ENCODE assay signal across 25 cellular contexts in genomic region chr3:78809941-78810340, GRCh38.
"Had no signal": no experiment of that assay in that cellular context is flagged by ENCODE, and none has a peak within 500 bp of the region (broad histone marks: within the 10 kb centered on the region; RNA-seq: fewer than 3 reads in every experiment).

No MANE protein-coding gene starts in this region.

- H3K27ac Mint-ChIP-seq: activated naive CD4-positive, alpha-beta T cell treated with anti-CD3 and anti-CD28 coated beads, Interleukin-2, amount 50 U/mL, for 24 hours; immature natural killer cell; neural progenitor cell; progenitor cell of endocrine pancreas had no signal

- H3K4me3 ChIP-seq: ascending aorta, esophagus muscularis mucosa, gastroesophageal sphincter, heart right ventricle, mucosa of descending colon, neural progenitor cell, tibial nerve, uterus had no signal

- DNase-seq: activated CD4-positive, CD25-positive, alpha-beta regulatory T cell treated with anti-CD3 and anti-CD28 coated beads, Interleukin-2, amount 50 U/mL, for 72 hours; activated CD8-positive, alpha-beta memory T cell treated with anti-CD3 and anti-CD28 coated beads for 24 hours; activated CD8-positive, alpha-beta memory T cell treated with anti-CD3 and anti-CD28 coated beads, Interleukin-2, amount 50 U/mL, for 48 hours; activated effector memory CD4-positive, alpha-beta T cell treated with anti-CD3 and anti-CD28 coated beads, Interleukin-2, amount 50 U/mL, for 16 hours; activated T-cell treated with anti-CD3 and anti-CD28 coated beads, Interleukin-2, amount 50 U/mL, for 48 hours; cortex of kidney; effector CD4-positive, alpha-beta T cell; heart right ventricle; immature natural killer cell; mesenchymal stem cell; mucosa of descending colon; naive B cell; stimulated activated CD4-positive, alpha-beta T cell treated with anti-CD3 and anti-CD28 coated beads, Interleukin-12 subunit alpha, Interleukin-12 subunit beta, amount 100 ng/mL, for 4 hours; stimulated activated CD4-positive, alpha-beta T cell treated with anti-CD3 and anti-CD28 coated beads, Interleukin-1b, Interleukin-23, amount 100 ng/mL, for 48 hours; stimulated activated naive CD8-positive, alpha-beta T cell treated with anti-CD3 and anti-CD28 coated beads, Interleukin-15, Interleukin-2, amounts not matched to agents 100 U/mL and 50 U/mL, for 24 hours; substantia nigra; T-helper 2 cell; uterus had no signal

- H3K27me3 Mint-ChIP-seq: activated naive CD4-positive, alpha-beta T cell treated with anti-CD3 and anti-CD28 coated beads, Interleukin-2, amount 50 U/mL, for 24 hours; naive B cell; progenitor cell of endocrine pancreas had no signal

- H3K9me3 Mint-ChIP-seq: activated naive CD4-positive, alpha-beta T cell treated with anti-CD3 and anti-CD28 coated beads, Interleukin-2, amount 50 U/mL, for 24 hours had no signal

- ATAC-seq: gastroesophageal sphincter; mucosa of descending colon; stimulated activated naive CD8-positive, alpha-beta T cell treated with anti-CD3 and anti-CD28 coated beads, Interleukin-15, Interleukin-2, amounts not matched to agents 100 U/mL and 50 U/mL, for 24 hours had no signal

- H3K36me3 Mint-ChIP-seq: activated naive CD4-positive, alpha-beta T cell treated with anti-CD3 and anti-CD28 coated beads, Interleukin-2, amount 50 U/mL, for 24 hours; immature natural killer cell; naive B cell; neural progenitor cell had no signal

- H3K4me1 Mint-ChIP-seq: activated naive CD4-positive, alpha-beta T cell treated with anti-CD3 and anti-CD28 coated beads, Interleukin-2, amount 50 U/mL, for 24 hours; immature natural killer cell; naive B cell had no signal

- H3K4me3 Mint-ChIP-seq: activated naive CD4-positive, alpha-beta T cell treated with anti-CD3 and anti-CD28 coated beads, Interleukin-2, amount 50 U/mL, for 24 hours; immature natural killer cell; naive B cell; neural progenitor cell had no signal
